ENCODE assay signal across 21 cellular contexts in the genomic region with DNA sequence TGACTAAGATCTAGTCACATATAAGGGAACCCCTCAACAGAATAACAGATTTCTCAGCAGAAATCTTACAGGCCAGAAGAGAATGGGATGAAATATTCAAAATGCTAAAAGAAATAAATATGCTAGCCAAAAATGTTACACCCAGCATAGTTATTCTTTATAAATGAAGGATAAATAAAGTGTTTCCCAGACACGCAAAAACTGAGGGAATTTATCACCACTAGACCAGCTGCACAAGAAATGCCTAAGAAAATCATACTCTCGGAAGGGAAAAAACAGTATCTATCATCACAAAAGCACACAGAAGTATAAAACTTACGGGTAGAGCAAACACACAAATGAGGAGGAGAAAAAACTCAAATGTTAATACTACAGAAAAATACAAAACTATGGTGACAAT.
"Had no signal": no experiment of that assay in that cellular context is flagged by ENCODE, and none has a peak within 500 bp of the region (broad histone marks: within the 10 kb centered on the region; RNA-seq: fewer than 3 reads in every experiment).

No MANE protein-coding gene starts in this region.

- H3K4me1 Mint-ChIP-seq: memory B cell; naive B cell; natural killer cell; neural progenitor cell; stimulated activated effector memory CD8-positive, alpha-beta T cell treated with anti-CD3 and anti-CD28 coated beads, Interleukin-12 subunit alpha, Interleukin-12 subunit beta, amount 100 ng/mL, for 72 hours had no signal

- H3K36me3 ChIP-seq: heart left ventricle, left ventricle myocardium inferior, neural progenitor cell, neutrophil, right atrium auricular region, suprapubic skin, thoracic aorta, tibial artery, uterus had no signal

- H3K36me3 Mint-ChIP-seq: neural progenitor cell; stimulated activated effector memory CD8-positive, alpha-beta T cell treated with anti-CD3 and anti-CD28 coated beads, Interleukin-12 subunit alpha, Interleukin-12 subunit beta, amount 100 ng/mL, for 72 hours had no signal

- H3K27me3 ChIP-seq: heart left ventricle, neural progenitor cell, neutrophil, right atrium auricular region, suprapubic skin, tibial artery, uterus had no signal

- DNase-seq: heart left ventricle; islet precursor cell; left ventricle myocardium inferior; naive B cell; natural killer cell; occipital lobe; stimulated activated CD4-positive, alpha-beta T cell treated with anti-CD3 and anti-CD28 coated beads, Interleukin-4, amount 100 ng/mL, for 24 hours; stimulated activated naive CD4-positive, alpha-beta T cell; tibial artery; uterus had no signal

- H3K27ac ChIP-seq: heart left ventricle, left ventricle myocardium inferior, neural progenitor cell, neutrophil, parathyroid adenoma, right atrium auricular region, skin epidermis, suprapubic skin, thoracic aorta, tibial artery, uterus had no signal

- H3K9me3 ChIP-seq: neutrophil had no signal

- H3K4me2 ChIP-seq: neural progenitor cell had no signal

- H3K4me3 ChIP-seq: heart left ventricle, left ventricle myocardium inferior, right atrium auricular region, skin epidermis, suprapubic skin, thoracic aorta, tibial artery, uterus had no signal

- H3K27ac Mint-ChIP-seq: memory B cell; naive B cell; natural killer cell; neural progenitor cell; stimulated activated effector memory CD8-positive, alpha-beta T cell treated with anti-CD3 and anti-CD28 coated beads, Interleukin-12 subunit alpha, Interleukin-12 subunit beta, amount 100 ng/mL, for 72 hours; stimulated activated naive CD8-positive, alpha-beta T cell treated with anti-CD3 and anti-CD28 coated beads, Interleukin-15, Interleukin-2, amounts not matched to agents 100 ng/mL and 50 ng/mL, for 24 hours had no signal

- H3K9ac ChIP-seq: neural progenitor cell, parathyroid adenoma had no signal

- ATAC-seq: heart left ventricle; natural killer cell; sciatic nerve; stimulated activated effector memory CD8-positive, alpha-beta T cell treated with anti-CD3 and anti-CD28 coated beads, Interleukin-12 subunit alpha, Interleukin-12 subunit beta, amount 100 ng/mL, for 72 hours had no signal

- H3K4me1 ChIP-seq: heart left ventricle, left ventricle myocardium inferior, neural progenitor cell, parathyroid adenoma, right atrium auricular region, suprapubic skin, tibial artery, uterus had no signal

- H3K27me3 Mint-ChIP-seq: memory B cell; naive B cell; stimulated activated naive CD8-positive, alpha-beta T cell treated with anti-CD3 and anti-CD28 coated beads, Interleukin-15, Interleukin-2, amounts not matched to agents 100 ng/mL and 50 ng/mL, for 24 hours had no signal

- H2AFZ ChIP-seq: neural progenitor cell, parathyroid adenoma had no signal

- H3K4me3 Mint-ChIP-seq: memory B cell; naive B cell; natural killer cell; neural progenitor cell; stimulated activated effector memory CD8-positive, alpha-beta T cell treated with anti-CD3 and anti-CD28 coated beads, Interleukin-12 subunit alpha, Interleukin-12 subunit beta, amount 100 ng/mL, for 72 hours; stimulated activated naive CD8-positive, alpha-beta T cell treated with anti-CD3 and anti-CD28 coated beads, Interleukin-15, Interleukin-2, amounts not matched to agents 100 ng/mL and 50 ng/mL, for 24 hours had no signal

- H3K79me2 ChIP-seq: parathyroid adenoma had no signal
